10 cellular contexts compared by ENCODE assay signal in the genomic region with DNA sequence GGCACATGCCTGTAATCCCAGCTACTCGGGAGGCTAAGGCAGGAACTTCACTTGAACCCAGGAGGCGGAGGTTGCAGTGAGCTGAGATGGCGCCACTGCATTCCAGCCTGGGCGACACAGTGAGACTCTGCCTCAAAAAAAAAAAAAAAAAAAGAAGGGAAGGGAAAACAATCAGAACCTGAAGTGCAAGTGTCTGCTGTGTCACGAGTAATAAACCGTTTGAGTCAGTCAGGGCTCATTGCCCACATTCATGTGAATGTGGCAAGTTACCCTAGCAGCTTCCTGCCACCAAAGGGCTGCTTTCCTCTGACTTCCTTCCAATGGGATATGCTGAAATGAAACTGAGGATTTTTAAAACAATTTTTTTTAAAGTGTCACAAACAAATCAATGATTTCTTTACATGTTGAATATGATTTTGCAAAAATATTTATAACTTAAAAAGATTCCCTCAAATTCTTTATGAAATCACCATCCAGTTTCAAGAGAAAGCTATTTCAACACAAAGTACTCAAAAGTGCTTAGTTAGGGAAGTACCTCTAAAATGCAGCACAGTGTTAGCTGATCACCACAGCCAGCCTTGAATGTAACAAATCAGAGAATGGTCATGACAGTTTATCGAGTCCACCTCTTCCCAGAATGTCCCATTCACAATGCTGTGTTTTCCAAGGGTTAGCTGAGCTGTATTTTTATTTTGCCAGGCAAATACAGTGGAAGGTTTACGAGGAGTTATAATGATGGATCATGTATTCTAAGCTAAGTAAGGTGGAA. TPM values are rescaled to one million over a fixed set of nuclear protein-coding genes. Genes with fewer than 3 reads are reported as not detected.
DNase-seq lines count a peak whose midpoint lies in the region; ATAC-seq, FAIRE-seq and TF ChIP-seq lines count a peak whose summit lies in the region.
"Had no signal": no experiment of that assay in that cellular context is flagged by ENCODE, and none has a peak within 500 bp of the region (broad histone marks: within the 10 kb centered on the region; RNA-seq: fewer than 3 reads in every experiment).

No MANE protein-coding gene starts in this region.

- no peak overlapping the region for H3K27ac Mint-ChIP-seq in astrocyte (ENCODE audit: unreplicated experiment)
- H3K27ac Mint-ChIP-seq in type B pancreatic cell: peak overlapping the region; percentile 89

- no peak for TF ChIP-seq CTCF in AG09309 (IDR thresholded peaks at IDR 0.05; ENCODE audit: control insufficient read depth, insufficient read depth, low read depth, low read length, missing control alignments)
- TF ChIP-seq CTCF in astrocyte (IDR thresholded peaks at IDR 0.05; ENCODE audit: insufficient read depth, low read depth, low read length): no peak
- no peak for TF ChIP-seq CTCF in kidney (IDR thresholded peaks at IDR 0.05; ENCODE audit: borderline replicate concordance, extremely low read depth, insufficient read depth)
- no peak for TF ChIP-seq CTCF in type B pancreatic cell (conservative IDR thresholded peaks at IDR 0.05)

- H3K27ac ChIP-seq in astrocyte (ENCODE audit: low read depth, low read length) (no peak overlapping the region), kidney (ENCODE audit: low read depth in 2 of 2, low read length in 2 of 2) (peak overlapping the region; percentile 34 to 59)

- no peak overlapping the region for H3K4me2 ChIP-seq in astrocyte (ENCODE audit: low read length)

- DNase-seq in AG09309 (ENCODE audit: low read depth) (peak; percentile 79), GM19239 (ENCODE audit: insufficient read length, low spot score) (no peak), MG63 (peak; percentile 80), astrocyte (ENCODE audit: low read depth) (peak; percentile 62), kidney (no peak), type B pancreatic cell (ENCODE audit: extremely low spot score, unreplicated experiment) (no peak)

- no peaks in the 10 kb centered on the region for H3K79me2 ChIP-seq in astrocyte (ENCODE audit: insufficient read depth, low read length)

- no peaks in the 10 kb centered on the region for H4K20me1 ChIP-seq in astrocyte (ENCODE audit: insufficient read depth, low read length)

- H3K36me3 Mint-ChIP-seq in astrocyte (ENCODE audit: low read depth, unreplicated experiment) (peaks cover 23% of the 10 kb centered on the region), type B pancreatic cell (peaks cover 40% of the 10 kb centered on the region)

- H3K4me1 ChIP-seq in astrocyte (ENCODE audit: insufficient read depth, low read length): peaks cover 4% of the 10 kb centered on the region
- peaks cover 3 to 4% of the 10 kb centered on the region in 2 donors for H3K4me1 ChIP-seq in kidney (ENCODE audit: control insufficient read depth in 1 of 2, insufficient read depth in 1 of 2, low read depth in 1 of 2, low read length in 2 of 2)

- H3K36me3 ChIP-seq in MG63 (peaks cover 7% of the 10 kb centered on the region; the same call in 1 of the 2 replicates), astrocyte (ENCODE audit: insufficient read depth, low read length) (no peaks in the 10 kb centered on the region), kidney (ENCODE audit: control insufficient read depth in 1 of 2, insufficient read depth in 2 of 2, low read length in 2 of 2) (peaks cover 0 to 14% of the 10 kb centered on the region in 2 donors)

- H3K27me3 Mint-ChIP-seq in astrocyte (ENCODE audit: low read depth, unreplicated experiment) (no peaks in the 10 kb centered on the region), type B pancreatic cell (no peaks in the 10 kb centered on the region)
- H3K27me3 Mint-ChIP-seq: central memory CD8-positive, alpha-beta T cell had no signal

- H3K9me3 ChIP-seq in MG63 (0 out of 2 replicates have a peak, but pooled peaks cover 2% of the 10 kb centered on the region), astrocyte (ENCODE audit: insufficient read depth, low read depth, low read length) (no peaks in the 10 kb centered on the region), kidney (ENCODE audit: control insufficient read depth in 1 of 2, low read length in 2 of 2) (peaks cover 0 to 8% of the 10 kb centered on the region in 2 donors)

- no peak overlapping the region for H2AFZ ChIP-seq in astrocyte (ENCODE audit: low read depth, low read length)

- H3K4me1 Mint-ChIP-seq in astrocyte (ENCODE audit: low read depth, unreplicated experiment) (no peaks in the 10 kb centered on the region), type B pancreatic cell (ENCODE audit: unreplicated experiment) (no peaks in the 10 kb centered on the region)
- H3K4me1 Mint-ChIP-seq: central memory CD8-positive, alpha-beta T cell had no signal

- H3K9me3 Mint-ChIP-seq in astrocyte (ENCODE audit: unreplicated experiment): no peaks in the 10 kb centered on the region
- H3K9me3 Mint-ChIP-seq in type B pancreatic cell: peaks cover 5% of the 10 kb centered on the region
- H3K9me3 Mint-ChIP-seq: central memory CD8-positive, alpha-beta T cell had no signal

- FAIRE-seq in GM19239 (lab: Jason Lieb, UNC) (peak; percentile 75), astrocyte (lab: Jason Lieb, UNC) (no peak), kidney (lab: Jason Lieb, UNC) (peak; percentile 90)
- FAIRE-seq: GM18507 had no signal

- H3K9ac ChIP-seq in astrocyte (ENCODE audit: low read length) (no peak overlapping the region), kidney (ENCODE audit: low read length in 2 of 2) (peak overlapping the region in 1 of 2 donors; percentile 35)

- intact Hi-C loops in kidney (cut with DNase I): no loop called here

- ATAC-seq in HG02840 (IDR thresholded peaks at IDR 0.05; ENCODE audit: low FRiP score, unreplicated experiment): no peak
- ATAC-seq in HG02759 (IDR thresholded peaks at IDR 0.05; ENCODE audit: unreplicated experiment): no peak

- H3K27me3 ChIP-seq in MG63 (no peaks in the 10 kb centered on the region), astrocyte (ENCODE audit: insufficient read depth, low read length) (no peaks in the 10 kb centered on the region)

- H3K4me3 ChIP-seq in AG09309 (ENCODE audit: control insufficient read depth, low read depth, low read length) (no peak overlapping the region), MG63 (no peak overlapping the region), astrocyte (ENCODE audit: insufficient read depth, low read depth, low read length) (no peak overlapping the region), kidney (ENCODE audit: low read length in 2 of 2) (no peak overlapping the region)

- no peak overlapping the region for H3K4me3 Mint-ChIP-seq in astrocyte (ENCODE audit: unreplicated experiment)
- H3K4me3 Mint-ChIP-seq in type B pancreatic cell: no peak overlapping the region
- H3K4me3 Mint-ChIP-seq: central memory CD8-positive, alpha-beta T cell had no signal

RNA-seq across cellular contexts. Expression of gene WDSUB1, which starts 36.4 kb away (rescaled TPM):
- total RNA-seq in MG63 (2014; rRNA removed; shearing (Covaris generic); ENCODE audit: low replicate concordance): 8.3 and 12.8 TPM in 2 replicates
- total RNA-seq in astrocyte (4.4 and 5.4 TPM in 2 replicates), kidney (11.6 TPM), type B pancreatic cell (ENCODE audit: low replicate concordance) (9.5 and 11.6 TPM in 2 replicates)
- 22.1 TPM for polyA plus RNA-seq in kidney (ENCODE audit: insufficient read depth, low read depth, low replicate concordance)

Comparison
In these comparisons a context has a peak if more than half of its experiments do, and no peak if none do; other contexts are left out.
1. DNase-seq: peak in AG09309 (single experiment), MG63 (single experiment) and astrocyte (single experiment); none in GM19239 (single experiment), kidney (single experiment) and type B pancreatic cell (single experiment).